In genomic region chr3:184134746-184135148, GRCh38 we compare ENCODE assay signal across 9 cellular contexts. TPM values are rescaled to one million over a fixed set of nuclear protein-coding genes. Genes with fewer than 3 reads are reported as not detected.
DNase-seq lines count a peak whose midpoint lies in the region; ATAC-seq, FAIRE-seq and TF ChIP-seq lines count a peak whose summit lies in the region.
"Had no signal": no experiment of that assay in that cellular context is flagged by ENCODE, and none has a peak within 500 bp of the region (broad histone marks: within the 10 kb centered on the region; RNA-seq: fewer than 3 reads in every experiment).

No MANE protein-coding gene starts in this region.

- no peak for FAIRE-seq in GM12878 (lab: Jason Lieb, UNC)

- RAD21 ChIA-PET in GM12878 (lab: Charles Lee; ENCODE audit: unreplicated experiment), result interaction anchor here (1.1 to 2.6 kb wide), 3 partner anchors 21 to 117 kb away, joined by 3 to 10 read pairs (median 4); partner anchors contain the start of genes ABCC5 and DVL3

- TF ChIP-seq POLR2A in GM12878 (IDR thresholded peaks at IDR 0.05; ENCODE audit: low read depth, low read length), result no peak

- H3K9ac ChIP-seq in GM12878 (ENCODE audit: control insufficient read depth, insufficient read depth, low read length) (peak overlapping the region; percentile 94), liver (ENCODE audit: low read depth in 1 of 2, low read length in 2 of 2) (peak overlapping the region; percentile 85 to 86)

- intact Hi-C loops in GM12878 (cut with micrococcal nuclease; ENCODE audit: unreplicated experiment), result loop anchor here (1.0 to 10.0 kb wide), 5 partner anchors 21 to 240 kb away; partner anchors contain the start of genes ABCF3, ALG3, AP2M1 and DVL3
- intact Hi-C loops in tibial artery (cut with DNase I; ENCODE audit: low total_unique reads), result loop anchor here (2.0 to 5.0 kb wide), 4 partner anchors 22 to 163 kb away; partner anchors contain the start of genes ABCC5 and PSMD2

- peaks cover 4% of the 10 kb centered on the region; the same call in 1 of the 2 replicates for H3K4me1 ChIP-seq in GM12878 (ENCODE audit: control insufficient read depth, insufficient read depth, low read length)
- H3K4me1 ChIP-seq in liver (ENCODE audit: control insufficient read depth in 4 of 4, insufficient read depth in 4 of 4, low read length in 3 of 4), result peaks cover 2 to 32% (median 21%) of the 10 kb centered on the region in 4 donors
- peaks cover 0 to 25% (median 11%) of the 10 kb centered on the region in 4 donors for H3K4me1 ChIP-seq in tibial artery

- DNase-seq in activated CD4-positive, CD25-positive, alpha-beta regulatory T cell treated with anti-CD3 and anti-CD28 coated beads, Interleukin-2, amount 50 U/mL, for 72 hours, result no peak
- DNase-seq in GM12878 (ENCODE audit: low read depth, low spot score) (no peak), tibial artery (peak in 1 of 2 donors; percentile 68), amniotic stem cell (lab: John Stamatoyannopoulos, UW) (no peak), HEK293T (ENCODE audit: extremely low spot score) (no peak)

- no peak for TF ChIP-seq CTCF in GM12878 (IDR thresholded peaks at IDR 0.05 in 2 of 3, conservative IDR thresholded peaks at IDR 0.05 in 1 of 3; ENCODE audit: control insufficient read depth in 2 of 3, extremely low read depth in 1 of 3, insufficient read depth in 1 of 3, low read depth in 3 of 3, low read length in 3 of 3)
- TF ChIP-seq CTCF in liver (IDR thresholded peaks at IDR 0.05; ENCODE audit: low read depth, low read length, missing input control), result no peak
- no peak for TF ChIP-seq CTCF in tibial artery (IDR thresholded peaks at IDR 0.05)

- H3K27ac ChIP-seq in GM12878 (ENCODE audit: control insufficient read depth, insufficient read depth) (peak overlapping the region; percentile 84), liver (ENCODE audit: low read depth in 1 of 2, low read length in 2 of 2) (peak overlapping the region; percentile 83 to 91), tibial artery (peak overlapping the region; percentile 86 to 95)

- CTCF ChIA-PET in GM12878 (lab: Yijun Ruan, JAX), result interaction anchor here (1.4 to 2.0 kb wide), 4 partner anchors 10 to 239 kb away, joined by 3 to 7 read pairs (median 4); partner anchors contain the start of gene DVL3
- CTCF ChIA-PET in HEK293T (lab: Yijun Ruan, JAX), result no interaction called here

- peaks cover 45% of the 10 kb centered on the region for H3K79me2 ChIP-seq in GM12878 (ENCODE audit: control insufficient read depth, insufficient read depth, low read length)

- H3K9me3 ChIP-seq in GM12878 (replicated peaks; ENCODE audit: control insufficient read depth, insufficient read depth, low read length), result no peaks in the 10 kb centered on the region
- no peaks in the 10 kb centered on the region for H3K9me3 ChIP-seq in liver (ENCODE audit: control insufficient read depth in 4 of 4, low read length in 3 of 4)
- H3K9me3 ChIP-seq in tibial artery, result no peaks in the 10 kb centered on the region

- no peak for TF ChIP-seq EP300 in GM12878 (IDR thresholded peaks at IDR 0.05; ENCODE audit: borderline replicate concordance in 1 of 2, control insufficient read depth in 1 of 2, low read depth in 2 of 2, low read length in 2 of 2)

- WGBS in GM12878 (ENCODE audit: insufficient coverage, insufficient replicate concordance, low lambda C conversion rate, missing lambda C conversion rate), result under 1% methylated on average over 21 of the region's 21 CpGs
- under 1% methylated on average over 21 of the region's 21 CpGs for WGBS in liver

- H3K27me3 ChIP-seq in GM12878 (replicated peaks in 1 of 2; ENCODE audit: control insufficient read depth in 2 of 2, insufficient read depth in 2 of 2, low read length in 1 of 2) (no peaks in the 10 kb centered on the region), liver (ENCODE audit: control insufficient read depth in 4 of 4, insufficient read depth in 4 of 4, low read length in 3 of 4) (no peaks in the 10 kb centered on the region), tibial artery (no peaks in the 10 kb centered on the region)

- POLR2A ChIA-PET in GM12878 (lab: Charles Lee), result interaction anchor here (0.7 to 1.6 kb wide), 4 partner anchors 21 to 121 kb away, joined by 4 to 6 read pairs (median 4); no protein-coding TSS in a partner anchor
- POLR2A ChIA-PET in HEK293T (lab: Yijun Ruan, JAX), result interaction anchor here (0.7 to 1.9 kb wide), 14 partner anchors 10 to 125 kb away, joined by 3 to 15 read pairs (median 3); partner anchors contain the start of genes AP2M1 and DVL3

- peak overlapping the region; percentile 95 for H3K4me3 ChIP-seq in GM12878
- peak overlapping the region; percentile 72 to 97 (median 96) for H3K4me3 ChIP-seq in liver (ENCODE audit: low read depth in 1 of 3, low read length in 3 of 3)
- H3K4me3 ChIP-seq in tibial artery, result peak overlapping the region; percentile 74 to 93

- SMC1A ChIA-PET in GM12878 (lab: Charles Lee; ENCODE audit: uncharacterized antibody, unreplicated experiment), result interaction anchor here (0.7 to 1.2 kb wide), 2 partner anchors 11 to 105 kb away, joined by 3 to 5 read pairs; no protein-coding TSS in a partner anchor

- H3K36me3 ChIP-seq in GM12878 (ENCODE audit: control insufficient read depth in 2 of 2, insufficient read depth in 2 of 2, low read length in 1 of 2), result no peaks in the 10 kb centered on the region; a peak in 1 of 4 replicates
- H3K36me3 ChIP-seq in liver (ENCODE audit: control insufficient read depth in 4 of 4, insufficient read depth in 3 of 4, low read depth in 1 of 4, low read length in 3 of 4), result peaks cover 0 to 4% (median 1%) of the 10 kb centered on the region in 4 donors
- peaks cover under 1 to 24% (median 18%) of the 10 kb centered on the region in 3 donors for H3K36me3 ChIP-seq in tibial artery

- in situ Hi-C loops in GM12878 (cut with MboI), result no loop called here

- BruUV-seq in GM12878 (replicated peaks; lab: Mats Ljungman, UMichigan), result TSS peak; percentile 97

- TF ChIP-seq RAD21 in GM12878 (IDR thresholded peaks at IDR 0.05; ENCODE audit: insufficient read depth, low read depth, low read length) (no peak), liver (IDR thresholded peaks at IDR 0.05) (no peak)

- no peaks in the 10 kb centered on the region for H4K20me1 ChIP-seq in GM12878 (ENCODE audit: control insufficient read depth, insufficient read depth)

- peak overlapping the region; percentile 91 for H3K4me2 ChIP-seq in GM12878 (ENCODE audit: control insufficient read depth, insufficient read depth)

- H2AFZ ChIP-seq in GM12878 (ENCODE audit: control insufficient read depth, low read depth, low read length), result peak overlapping the region; percentile 98

- ATAC-seq in activated CD4-positive, CD25-positive, alpha-beta regulatory T cell treated with anti-CD3 and anti-CD28 coated beads, Interleukin-2, amount 50 U/mL, for 24 hours, result peak; percentile 23 to 28
- peak; percentile 3 for ATAC-seq in HG03521 (IDR thresholded peaks at IDR 0.05; ENCODE audit: unreplicated experiment)
- peak; percentile 47 for ATAC-seq in GM12878

RNA-seq across cellular contexts. Expression of gene EIF2B5, which starts 0.4 kb away (rescaled TPM):
- 132 and 135 TPM in 2 replicates for total RNA-seq in GM12878 (2013; cell fraction: nucleolus; rRNA removed)
- total RNA-seq in GM12878 (2014; rRNA removed) (50.9 and 53.9 TPM in 2 replicates), GM12878 (2014; rRNA removed; fragmentation: Illumina TruSeq; extraction: Trizol) (46.1 and 50.4 TPM in 2 replicates), GM12878 (2021) (44.9 and 50.7 TPM in 2 replicates), liver (10 to 100 TPM; 28.2 to 34.3 TPM)
- polyA plus RNA-seq in GM12878 (2011; ENCODE audit: low read depth), result 31.4 TPM
- polyA plus RNA-seq in GM12878 (2011; rRNA removed) (49.7 and 58.5 TPM in 2 replicates), GM12878 (2014; fragmentation: Illumina TruSeq; extraction: Trizol) (53.5 and 55.9 TPM in 2 replicates), GM12878 (2014; fragmentation: Nextera tagmentation; extraction: Ambion mirVana) (10 to 100 TPM; 13.7 to 23.6 TPM), GM12878 (2014; rRNA removed) (65.1 and 72.4 TPM in 2 replicates), GM12878 (2016; fragmentation: Nextera tagmentation; extraction: Ambion mirVana) (10 to 100 TPM; 79.2 to 82.7 TPM), liver (10 to 100 TPM; 19.0 to 20.6 TPM)
- polyA plus RNA-seq in GM12878 (2011; cell fraction: cytosol; rRNA removed), result 55.7 and 63.4 TPM in 2 replicates
- polyA plus RNA-seq in GM12878 (2011; cell fraction: nucleus; rRNA removed), result 145 and 159 TPM in 2 replicates
- 33.0 and 34.6 TPM in 2 replicates for polyA plus RNA-seq in GM12878 (2012)
- 72.0 and 84.9 TPM in 2 replicates for polyA minus RNA-seq in GM12878 (2011; rRNA and poly(A)+ RNA removed)
- 13.2 and 18.6 TPM in 2 replicates for polyA minus RNA-seq in GM12878 (2011; cell fraction: cytosol; rRNA and poly(A)+ RNA removed)
- polyA minus RNA-seq in GM12878 (2011; cell fraction: nucleus; rRNA and poly(A)+ RNA removed), result 60.4 and 91.0 TPM in 2 replicates

RNA-seq across cellular contexts. Expression of gene DVL3, which starts 20.4 kb away (rescaled TPM):
- total RNA-seq in GM12878 (2013; cell fraction: nucleolus; rRNA removed), result 59.5 and 59.7 TPM in 2 replicates
- total RNA-seq in GM12878 (2014; rRNA removed), result 15.6 and 19.4 TPM in 2 replicates
- total RNA-seq in GM12878 (2014; rRNA removed; fragmentation: Illumina TruSeq; extraction: Trizol), result 8.1 and 9.1 TPM in 2 replicates
- 34.3 and 39.7 TPM in 2 replicates for total RNA-seq in GM12878 (2021)
- 9.2 TPM for polyA plus RNA-seq in GM12878 (2011; ENCODE audit: low read depth)
- 18.7 and 25.9 TPM in 2 replicates for polyA plus RNA-seq in GM12878 (2011; rRNA removed)
- 27.4 and 32.2 TPM in 2 replicates for polyA plus RNA-seq in GM12878 (2011; cell fraction: cytosol; rRNA removed)
- 109 and 150 TPM in 2 replicates for polyA plus RNA-seq in GM12878 (2011; cell fraction: nucleus; rRNA removed)
- 20.8 and 21.5 TPM in 2 replicates for polyA plus RNA-seq in GM12878 (2012)
- polyA plus RNA-seq in GM12878 (2014; fragmentation: Illumina TruSeq; extraction: Trizol), result 13.8 and 19.1 TPM in 2 replicates
- polyA plus RNA-seq in GM12878 (2014; fragmentation: Nextera tagmentation; extraction: Ambion mirVana), result 1 to 10 TPM; 2.2 to 2.4 TPM
- 33.0 and 34.0 TPM in 2 replicates for polyA plus RNA-seq in GM12878 (2014; rRNA removed)
- 1 to 10 TPM; 6.8 to 9.8 TPM for polyA plus RNA-seq in GM12878 (2016; fragmentation: Nextera tagmentation; extraction: Ambion mirVana)
- polyA minus RNA-seq in GM12878 (2011; rRNA and poly(A)+ RNA removed), result 27.9 and 30.6 TPM in 2 replicates
- 17.6 and 22.2 TPM in 2 replicates for polyA minus RNA-seq in GM12878 (2011; cell fraction: cytosol; rRNA and poly(A)+ RNA removed)
- polyA minus RNA-seq in GM12878 (2011; cell fraction: nucleus; rRNA and poly(A)+ RNA removed), result 23.1 and 41.1 TPM in 2 replicates
- total RNA-seq in liver, result 10 to 100 TPM; 19.2 to 26.3 TPM
- polyA plus RNA-seq in liver, result 10 to 100 TPM in 1 of 2 donors, 1 to 10 TPM in 1; 8.6 to 15.7 TPM

RNA-seq across cellular contexts. Expression of gene HTR3E, which starts 37.9 kb away (rescaled TPM):
- total RNA-seq in GM12878 (2013; cell fraction: nucleolus; rRNA removed), result not detected in 2 replicates
- not detected in 2 replicates for total RNA-seq in GM12878 (2014; rRNA removed)
- not detected in 2 replicates for total RNA-seq in GM12878 (2014; rRNA removed; fragmentation: Illumina TruSeq; extraction: Trizol)
- not detected in 2 replicates for total RNA-seq in GM12878 (2021)
- polyA plus RNA-seq in GM12878 (2011; ENCODE audit: low read depth), result not detected
- polyA plus RNA-seq in GM12878 (2011; rRNA removed), result not detected in 2 replicates
- polyA plus RNA-seq in GM12878 (2011; cell fraction: cytosol; rRNA removed), result not detected in 2 replicates
- not detected in 2 replicates for polyA plus RNA-seq in GM12878 (2011; cell fraction: nucleus; rRNA removed)
- polyA plus RNA-seq in GM12878 (2012), result not detected in 2 replicates
- polyA plus RNA-seq in GM12878 (2014; fragmentation: Illumina TruSeq; extraction: Trizol), result not detected in 2 replicates
- polyA plus RNA-seq in GM12878 (2014; fragmentation: Nextera tagmentation; extraction: Ambion mirVana), result not detected
- not detected in 2 replicates for polyA plus RNA-seq in GM12878 (2014; rRNA removed)
- not detected for polyA plus RNA-seq in GM12878 (2016; fragmentation: Nextera tagmentation; extraction: Ambion mirVana)
- polyA minus RNA-seq in GM12878 (2011; rRNA and poly(A)+ RNA removed), result not detected in 2 replicates
- not detected in 2 replicates for polyA minus RNA-seq in GM12878 (2011; cell fraction: cytosol; rRNA and poly(A)+ RNA removed)
- polyA minus RNA-seq in GM12878 (2011; cell fraction: nucleus; rRNA and poly(A)+ RNA removed), result not detected in 2 replicates
- total RNA-seq in liver, result not detected
- not detected for polyA plus RNA-seq in liver
- total RNA-seq: dermis microvascular lymphatic vessel endothelial cell had no signal

RNA-seq across cellular contexts. Expression of gene AP2M1, which starts 39.9 kb away (rescaled TPM):
- 83.0 and 85.8 TPM in 2 replicates for total RNA-seq in GM12878 (2013; cell fraction: nucleolus; rRNA removed)
- total RNA-seq in GM12878 (2014; rRNA removed), result 148 and 159 TPM in 2 replicates
- total RNA-seq in GM12878 (2014; rRNA removed; fragmentation: Illumina TruSeq; extraction: Trizol), result 110 and 115 TPM in 2 replicates
- 180 and 191 TPM in 2 replicates for total RNA-seq in GM12878 (2021)
- polyA plus RNA-seq in GM12878 (2011; ENCODE audit: low read depth), result 363 TPM
- 163 and 269 TPM in 2 replicates for polyA plus RNA-seq in GM12878 (2011; rRNA removed)
- polyA plus RNA-seq in GM12878 (2011; cell fraction: cytosol; rRNA removed), result 161 and 196 TPM in 2 replicates
- 276 and 344 TPM in 2 replicates for polyA plus RNA-seq in GM12878 (2011; cell fraction: nucleus; rRNA removed)
- polyA plus RNA-seq in GM12878 (2012), result 175 and 249 TPM in 2 replicates
- 120 and 164 TPM in 2 replicates for polyA plus RNA-seq in GM12878 (2014; fragmentation: Illumina TruSeq; extraction: Trizol)
- polyA plus RNA-seq in GM12878 (2014; fragmentation: Nextera tagmentation; extraction: Ambion mirVana), result 10 to 100 TPM; 65.6 to 68.9 TPM
- 156 and 174 TPM in 2 replicates for polyA plus RNA-seq in GM12878 (2014; rRNA removed)
- polyA plus RNA-seq in GM12878 (2016; fragmentation: Nextera tagmentation; extraction: Ambion mirVana), result 100 to 1,000 TPM; 340 to 356 TPM
- polyA minus RNA-seq in GM12878 (2011; rRNA and poly(A)+ RNA removed), result 166 and 258 TPM in 2 replicates
- polyA minus RNA-seq in GM12878 (2011; cell fraction: cytosol; rRNA and poly(A)+ RNA removed), result 45.6 and 50.7 TPM in 2 replicates
- 52.1 and 85.1 TPM in 2 replicates for polyA minus RNA-seq in GM12878 (2011; cell fraction: nucleus; rRNA and poly(A)+ RNA removed)
- 100 to 1,000 TPM; 114 to 200 TPM for total RNA-seq in liver
- 100 to 1,000 TPM in 1 of 2 donors, 10 to 100 TPM in 1; 71.9 to 155 TPM for polyA plus RNA-seq in liver

RNA-seq across cellular contexts. Expression of gene ABCF3, which starts 51.3 kb away (rescaled TPM):
- 51.7 and 54.6 TPM in 2 replicates for total RNA-seq in GM12878 (2013; cell fraction: nucleolus; rRNA removed)
- 46.6 and 49.4 TPM in 2 replicates for total RNA-seq in GM12878 (2014; rRNA removed)
- total RNA-seq in GM12878 (2014; rRNA removed; fragmentation: Illumina TruSeq; extraction: Trizol), result 25.7 and 25.8 TPM in 2 replicates
- 56.1 and 61.8 TPM in 2 replicates for total RNA-seq in GM12878 (2021)
- 21.7 TPM for polyA plus RNA-seq in GM12878 (2011; ENCODE audit: low read depth)
- 30.8 and 44.4 TPM in 2 replicates for polyA plus RNA-seq in GM12878 (2011; rRNA removed)
- polyA plus RNA-seq in GM12878 (2011; cell fraction: cytosol; rRNA removed), result 54.9 and 80.9 TPM in 2 replicates
- polyA plus RNA-seq in GM12878 (2011; cell fraction: nucleus; rRNA removed), result 273 and 282 TPM in 2 replicates
- polyA plus RNA-seq in GM12878 (2012), result 40.9 and 45.8 TPM in 2 replicates
- polyA plus RNA-seq in GM12878 (2014; fragmentation: Illumina TruSeq; extraction: Trizol), result 21.0 and 36.9 TPM in 2 replicates
- polyA plus RNA-seq in GM12878 (2014; fragmentation: Nextera tagmentation; extraction: Ambion mirVana), result 1 to 10 TPM; 6.1 to 8.1 TPM
- 70.6 and 81.7 TPM in 2 replicates for polyA plus RNA-seq in GM12878 (2014; rRNA removed)
- 10 to 100 TPM; 66.8 to 71.3 TPM for polyA plus RNA-seq in GM12878 (2016; fragmentation: Nextera tagmentation; extraction: Ambion mirVana)
- 53.6 and 96.3 TPM in 2 replicates for polyA minus RNA-seq in GM12878 (2011; rRNA and poly(A)+ RNA removed)
- 22.8 and 23.0 TPM in 2 replicates for polyA minus RNA-seq in GM12878 (2011; cell fraction: cytosol; rRNA and poly(A)+ RNA removed)
- 96.4 and 138 TPM in 2 replicates for polyA minus RNA-seq in GM12878 (2011; cell fraction: nucleus; rRNA and poly(A)+ RNA removed)
- 10 to 100 TPM; 28.1 to 59.2 TPM for total RNA-seq in liver
- 10 to 100 TPM; 29.7 to 37.8 TPM for polyA plus RNA-seq in liver
